In genomic region chr9:38478211-38478610, GRCh38 we compare ENCODE assay signal across 30 cellular contexts. TPM values are rescaled to one million over a fixed set of nuclear protein-coding genes. Genes with fewer than 3 reads are reported as not detected.
"Had no signal": no experiment of that assay in that cellular context is flagged by ENCODE, and none has a peak within 500 bp of the region (broad histone marks: within the 10 kb centered on the region; RNA-seq: fewer than 3 reads in every experiment).

No MANE protein-coding gene starts in this region.

- H3K36me3 ChIP-seq: stomach, suprapubic skin, thoracic aorta, thyroid gland, tibial artery, tibial nerve, upper lobe of left lung, upper lobe of right lung, uterus, vagina had no signal

- DNase-seq: stimulated activated CD4-positive, alpha-beta T cell treated with anti-CD3 and anti-CD28 coated beads, Interleukin-2, amount 100 ng/mL, for 48 hours; stimulated activated CD4-positive, alpha-beta T cell treated with anti-CD3 and anti-CD28 coated beads, Interleukin-4, amount 100 ng/mL, for 1 hour; stimulated activated CD4-positive, alpha-beta T cell treated with anti-CD3 and anti-CD28 coated beads, Interleukin-4, amount 100 ng/mL, for 24 hours; stimulated activated CD4-positive, alpha-beta T cell treated with anti-CD3 and anti-CD28 coated beads, Interleukin-4, amount 100 ng/mL, for 4 hours; stimulated activated CD8-positive, alpha-beta memory T cell treated with anti-CD3 and anti-CD28 coated beads, Interleukin-4, amount 100 ng/mL, for 48 hours; stimulated activated naive B cell treated with anti-CD40 and anti-IgM and Interleukin-4, amounts not matched to agents 10 μg/mL and 1 μg/mL and 100 μg/mL, for 72 hours; stimulated activated naive CD4-positive, alpha-beta T cell; stimulated activated naive CD4-positive, alpha-beta T cell treated with Interleukin-2 at 50 U/mL for 16 hours; stimulated activated naive CD8-positive, alpha-beta T cell treated with anti-CD3 and anti-CD28 coated beads, Interleukin-15, amount 100 ng/mL, for 72 hours; stimulated activated naive CD8-positive, alpha-beta T cell treated with anti-CD3 and anti-CD28 coated beads, Interleukin-15, Interleukin-2, amounts not matched to agents 100 U/mL and 50 U/mL, for 24 hours; stomach; substantia nigra; testis; thyroid gland; tibial artery; trophoblast cell; upper lobe of right lung; uterus had no signal

- FAIRE-seq: urothelium cell line had no signal

- H3K36me3 Mint-ChIP-seq: stimulated activated effector memory CD8-positive, alpha-beta T cell treated with anti-CD3 and anti-CD28 coated beads, Interleukin-12 subunit alpha, Interleukin-12 subunit beta, amount 100 ng/mL, for 72 hours; stimulated activated memory B cell treated with anti-CD40 and anti-IgM and Interleukin-4, amounts not matched to agents 10 μg/mL and 1 μg/mL and 100 μg/mL, for 72 hours; stimulated activated naive B cell treated with anti-CD40 and anti-IgM and Interleukin-4, amounts not matched to agents 10 μg/mL and 1 μg/mL and 100 μg/mL, for 72 hours; type B pancreatic cell had no signal

- H3K4me1 ChIP-seq: stomach, testis, tibial artery, tibial nerve, upper lobe of left lung, upper lobe of right lung, uterus, vagina had no signal

- H3K27ac Mint-ChIP-seq: stimulated activated effector memory CD8-positive, alpha-beta T cell treated with anti-CD3 and anti-CD28 coated beads, Interleukin-12 subunit alpha, Interleukin-12 subunit beta, amount 100 ng/mL, for 72 hours; stimulated activated memory B cell treated with anti-CD40 and anti-IgM and Interleukin-4, amounts not matched to agents 10 μg/mL and 1 μg/mL and 100 μg/mL, for 72 hours; stimulated activated naive B cell treated with anti-CD40 and anti-IgM and Interleukin-4, amounts not matched to agents 10 μg/mL and 1 μg/mL and 100 μg/mL, for 72 hours; stimulated activated naive CD8-positive, alpha-beta T cell treated with anti-CD3 and anti-CD28 coated beads, Interleukin-15, amount 100 ng/mL, for 72 hours; stimulated activated naive CD8-positive, alpha-beta T cell treated with anti-CD3 and anti-CD28 coated beads, Interleukin-15, Interleukin-2, amounts not matched to agents 100 ng/mL and 50 ng/mL, for 24 hours; type B pancreatic cell had no signal

- ATAC-seq: stimulated activated effector memory CD8-positive, alpha-beta T cell treated with anti-CD3 and anti-CD28 coated beads, Interleukin-12 subunit alpha, Interleukin-12 subunit beta, amount 100 ng/mL, for 72 hours; stimulated activated memory B cell treated with anti-CD40 and anti-IgM and Interleukin-4, amounts not matched to agents 10 μg/mL and 1 μg/mL and 100 μg/mL, for 72 hours; stimulated activated naive B cell treated with anti-CD40 and anti-IgM and Interleukin-4, amounts not matched to agents 10 μg/mL and 1 μg/mL and 100 μg/mL, for 72 hours; stimulated activated naive CD8-positive, alpha-beta T cell treated with anti-CD3 and anti-CD28 coated beads, Interleukin-15, amount 100 ng/mL, for 72 hours; stimulated activated naive CD8-positive, alpha-beta T cell treated with anti-CD3 and anti-CD28 coated beads, Interleukin-15, Interleukin-2, amounts not matched to agents 100 U/mL and 50 U/mL, for 24 hours; upper lobe of right lung had no signal

- H3K27me3 ChIP-seq: suprapubic skin, testis, thyroid gland, tibial artery, tibial nerve, upper lobe of left lung, upper lobe of right lung, uterus, vagina had no signal

- H3K27ac ChIP-seq: stomach, suprapubic skin, testis, thoracic aorta, thyroid gland, tibial artery, tibial nerve, upper lobe of left lung, upper lobe of right lung, uterus, vagina had no signal

- H3K4me1 Mint-ChIP-seq: stimulated activated effector memory CD8-positive, alpha-beta T cell treated with anti-CD3 and anti-CD28 coated beads, Interleukin-12 subunit alpha, Interleukin-12 subunit beta, amount 100 ng/mL, for 72 hours; stimulated activated memory B cell treated with anti-CD40 and anti-IgM and Interleukin-4, amounts not matched to agents 10 μg/mL and 1 μg/mL and 100 μg/mL, for 72 hours; stimulated activated naive B cell treated with anti-CD40 and anti-IgM and Interleukin-4, amounts not matched to agents 10 μg/mL and 1 μg/mL and 100 μg/mL, for 72 hours; stimulated activated naive CD8-positive, alpha-beta T cell treated with anti-CD3 and anti-CD28 coated beads, Interleukin-15, amount 100 ng/mL, for 72 hours had no signal

- H3K4me3 ChIP-seq: stomach, suprapubic skin, thoracic aorta, thyroid gland, tibial artery, tibial nerve, upper lobe of left lung, upper lobe of right lung, uterus, vagina had no signal

- H3K4me3 Mint-ChIP-seq: stimulated activated effector memory CD8-positive, alpha-beta T cell treated with anti-CD3 and anti-CD28 coated beads, Interleukin-12 subunit alpha, Interleukin-12 subunit beta, amount 100 ng/mL, for 72 hours; stimulated activated memory B cell treated with anti-CD40 and anti-IgM and Interleukin-4, amounts not matched to agents 10 μg/mL and 1 μg/mL and 100 μg/mL, for 72 hours; stimulated activated naive B cell treated with anti-CD40 and anti-IgM and Interleukin-4, amounts not matched to agents 10 μg/mL and 1 μg/mL and 100 μg/mL, for 72 hours; stimulated activated naive CD8-positive, alpha-beta T cell treated with anti-CD3 and anti-CD28 coated beads, Interleukin-15, amount 100 ng/mL, for 72 hours; stimulated activated naive CD8-positive, alpha-beta T cell treated with anti-CD3 and anti-CD28 coated beads, Interleukin-15, Interleukin-2, amounts not matched to agents 100 ng/mL and 50 ng/mL, for 24 hours; type B pancreatic cell had no signal

- H3K27me3 Mint-ChIP-seq: stimulated activated naive CD8-positive, alpha-beta T cell treated with anti-CD3 and anti-CD28 coated beads, Interleukin-15, amount 100 ng/mL, for 72 hours; type B pancreatic cell had no signal

- H3K9me3 ChIP-seq: testis, thoracic aorta, thyroid gland, upper lobe of left lung, upper lobe of right lung, uterus, vagina had no signal

RNA-seq across cellular contexts. Expression of gene IGFBPL1, which starts 54.0 kb away (rescaled TPM):
- total RNA-seq: subcutaneous adipose tissue, suprapubic skin, ureter, vagina had no signal
